Comparison of ENCODE assay signal across 14 cellular contexts in genomic region chr3:97871788-97872187, GRCh38. TPM values are rescaled to one million over a fixed set of nuclear protein-coding genes. Genes with fewer than 3 reads are reported as not detected.
DNase-seq lines count a peak whose midpoint lies in the region; ATAC-seq and TF ChIP-seq lines count a peak whose summit lies in the region.
"Had no signal": no experiment of that assay in that cellular context is flagged by ENCODE, and none has a peak within 500 bp of the region (broad histone marks: within the 10 kb centered on the region; RNA-seq: fewer than 3 reads in every experiment).

No MANE protein-coding gene starts in this region.

- H3K27me3 Mint-ChIP-seq in activated CD4-positive, alpha-beta T cell treated with anti-CD3 and anti-CD28 coated beads, Interleukin-2, amount 10 ng/mL, durations not matched to agents 24 days and 14 days, result no peaks in the 10 kb centered on the region
- no peaks in the 10 kb centered on the region for H3K27me3 Mint-ChIP-seq in activated naive CD8-positive, alpha-beta T cell treated with anti-CD3 and anti-CD28 coated beads, Interleukin-2, amount 50 U/mL, for 24 hours

- no peaks in the 10 kb centered on the region for H3K4me1 ChIP-seq in body of pancreas
- H3K4me1 ChIP-seq: A549, parathyroid adenoma, upper lobe of right lung had no signal

- WGBS in body of pancreas, 2 donors, result 73 to 79% methylated on average over 2 of the region's 2 CpGs

- H3K9me3 ChIP-seq in body of pancreas, result no peaks in the 10 kb centered on the region
- H3K9me3 ChIP-seq: A549, upper lobe of right lung had no signal

- peaks cover 22% of the 10 kb centered on the region for H3K4me1 Mint-ChIP-seq in activated CD4-positive, alpha-beta T cell treated with anti-CD3 and anti-CD28 coated beads, Interleukin-2, amount 10 ng/mL, durations not matched to agents 24 days and 14 days
- peaks cover 27% of the 10 kb centered on the region for H3K4me1 Mint-ChIP-seq in activated naive CD8-positive, alpha-beta T cell treated with anti-CD3 and anti-CD28 coated beads, Interleukin-2, amount 50 U/mL, for 24 hours

- TF ChIP-seq CTCF in fibroblast of villous mesenchyme (IDR thresholded peaks at IDR 0.05; ENCODE audit: insufficient read depth, low read depth, low read length), result no peak
- no peak for TF ChIP-seq CTCF in body of pancreas (IDR thresholded peaks at IDR 0.05)

- H3K27ac ChIP-seq in substantia nigra (ENCODE audit: low read depth, low read length, poor library complexity, severe bottlenecking) (peak overlapping the region; percentile 52), body of pancreas (no peak overlapping the region)
- H3K27ac ChIP-seq: A549, parathyroid adenoma, RWPE1, upper lobe of right lung had no signal

- ATAC-seq in activated naive CD8-positive, alpha-beta T cell treated with anti-CD3 and anti-CD28 coated beads, Interleukin-2, amount 50 U/mL, for 24 hours, result peak; percentile 27
- ATAC-seq in body of pancreas (no peak), HG02763 (IDR thresholded peaks at IDR 0.05; ENCODE audit: unreplicated experiment) (no peak)
- ATAC-seq: A549, K562, left colon, upper lobe of right lung had no signal

- H3K4me3 Mint-ChIP-seq in activated CD4-positive, alpha-beta T cell treated with anti-CD3 and anti-CD28 coated beads, Interleukin-2, amount 10 ng/mL, durations not matched to agents 24 days and 14 days, result peak overlapping the region; percentile 62
- H3K4me3 Mint-ChIP-seq in activated naive CD8-positive, alpha-beta T cell treated with anti-CD3 and anti-CD28 coated beads, Interleukin-2, amount 50 U/mL, for 24 hours, result peak overlapping the region; percentile 55

- no peak for TF ChIP-seq POLR2A in body of pancreas (IDR thresholded peaks at IDR 0.05)

- intact Hi-C loops in activated CD4-positive, alpha-beta T cell treated with anti-CD3 and anti-CD28 coated beads, Interleukin-2, amount 10 ng/mL, durations not matched to agents 24 days and 14 days (cut with micrococcal nuclease), result loop anchor here (1.0 to 5.0 kb wide), 8 partner anchors 12 to 686 kb away; partner anchors contain the start of gene ARL6
- intact Hi-C loops in body of pancreas (cut with DNase I), result no loop called here

- peak overlapping the region; percentile 90 for H3K27ac Mint-ChIP-seq in activated CD4-positive, alpha-beta T cell treated with anti-CD3 and anti-CD28 coated beads, Interleukin-2, amount 10 ng/mL, durations not matched to agents 24 days and 14 days
- H3K27ac Mint-ChIP-seq in activated naive CD8-positive, alpha-beta T cell treated with anti-CD3 and anti-CD28 coated beads, Interleukin-2, amount 50 U/mL, for 24 hours, result peak overlapping the region; percentile 79

- no peak overlapping the region for H3K4me3 ChIP-seq in fibroblast of villous mesenchyme (ENCODE audit: low read depth, low read length)
- no peak overlapping the region for H3K4me3 ChIP-seq in body of pancreas
- H3K4me3 ChIP-seq: A549, K562, upper lobe of right lung had no signal

- H3K36me3 ChIP-seq in body of pancreas (replicated peaks in 1 of 2; ENCODE audit: insufficient read depth in 1 of 2, low read depth in 2 of 2), result peaks cover 0 to 3% of the 10 kb centered on the region in 2 donors

- peaks cover 18% of the 10 kb centered on the region for H3K36me3 Mint-ChIP-seq in activated CD4-positive, alpha-beta T cell treated with anti-CD3 and anti-CD28 coated beads, Interleukin-2, amount 10 ng/mL, durations not matched to agents 24 days and 14 days (ENCODE audit: low read depth)
- H3K36me3 Mint-ChIP-seq in activated naive CD8-positive, alpha-beta T cell treated with anti-CD3 and anti-CD28 coated beads, Interleukin-2, amount 50 U/mL, for 24 hours (ENCODE audit: low read depth), result peaks cover 2% of the 10 kb centered on the region

- peaks cover 12% of the 10 kb centered on the region for H3K9me3 Mint-ChIP-seq in activated CD4-positive, alpha-beta T cell treated with anti-CD3 and anti-CD28 coated beads, Interleukin-2, amount 10 ng/mL, durations not matched to agents 24 days and 14 days
- H3K9me3 Mint-ChIP-seq in activated naive CD8-positive, alpha-beta T cell treated with anti-CD3 and anti-CD28 coated beads, Interleukin-2, amount 50 U/mL, for 24 hours, result no peaks in the 10 kb centered on the region

- H3K27me3 ChIP-seq in body of pancreas, result no peaks in the 10 kb centered on the region
- H3K27me3 ChIP-seq: upper lobe of right lung had no signal

- DNase-seq in activated CD4-positive, alpha-beta T cell treated with anti-CD3 and anti-CD28 coated beads, Interleukin-2, amount 10 ng/mL, durations not matched to agents 24 days and 14 days, result no peak
- DNase-seq in activated CD4-positive, alpha-beta T cell treated with anti-CD3 and anti-CD28 coated beads, Interleukin-2, amount 50 U/mL, for 48 hours, result no peak
- DNase-seq in activated naive CD8-positive, alpha-beta T cell treated with anti-CD3 and anti-CD28 coated beads, Interleukin-2, amount 50 U/mL, for 24 hours, result no peak
- DNase-seq in fibroblast of villous mesenchyme (ENCODE audit: low read depth), result peak; percentile 24
- no peak for DNase-seq in substantia nigra (lab: John Stamatoyannopoulos, UW)
- no peak for DNase-seq in body of pancreas
- no peak for DNase-seq in NCI-H69 (lab: John Stamatoyannopoulos, UW)
- DNase-seq: left colon, upper lobe of right lung had no signal

RNA-seq across cellular contexts. Expression of gene CRYBG3, which starts 50.0 kb away (rescaled TPM):
- 8.1 and 8.3 TPM in 2 replicates for total RNA-seq in activated CD4-positive, alpha-beta T cell treated with anti-CD3 and anti-CD28 coated beads, Interleukin-2, amount 10 ng/mL, durations not matched to agents 24 days and 14 days
- 17.1 and 22.9 TPM in 2 replicates for total RNA-seq in fibroblast of villous mesenchyme
- total RNA-seq in body of pancreas, result 10 to 100 TPM; 14.5 to 17.1 TPM
